In genomic region chr2:110768591-110768990, GRCh38 we compare ENCODE assay signal across 1 cellular context.
TF ChIP-seq lines count a peak whose summit lies in the region.

No MANE protein-coding gene starts in this region.

TF ChIP-seq in HepG2, 621 proteins besides CTCF, POLR2A, EP300 and RAD21 (continued from another document and continues in another):
- TF ChIP-seq HOMEZ (CRISPR knock-in tag; IDR thresholded peaks at IDR 0.05; ENCODE audit: low read depth) = no peak
- TF ChIP-seq TOE1 (CRISPR knock-in tag; IDR thresholded peaks at IDR 0.05) = no peak
- TF ChIP-seq NFKBIZ (CRISPR knock-in tag; IDR thresholded peaks at IDR 0.05) = 0 out of 2 replicates have a peak, but pooled peaks have one; percentile 52
- no peak for TF ChIP-seq CBX2 (IDR thresholded peaks at IDR 0.05; ENCODE audit: low read depth, low read length)
- TF ChIP-seq CBX2 (CRISPR knock-in tag; IDR thresholded peaks at IDR 0.05; ENCODE audit: low read depth) = no peak
- no peak for TF ChIP-seq PRDM4 (CRISPR knock-in tag; IDR thresholded peaks at IDR 0.05; ENCODE audit: borderline replicate concordance)
- peak; percentile 86 for TF ChIP-seq BCL6 (CRISPR knock-in tag; IDR thresholded peaks at IDR 0.05)
- no peak for TF ChIP-seq ZNF781 (CRISPR knock-in tag; IDR thresholded peaks at IDR 0.05; ENCODE audit: borderline replicate concordance, not compliant biosample characterization)
- TF ChIP-seq FOXA1 (IDR thresholded peaks at IDR 0.05) = peak; percentile 91
- peak; percentile 90 for TF ChIP-seq FOXA1 (CRISPR knock-in tag; IDR thresholded peaks at IDR 0.05)
- TF ChIP-seq ZFY (CRISPR knock-in tag; IDR thresholded peaks at IDR 0.05) = no peak
- TF ChIP-seq ZBTB1 (CRISPR knock-in tag; IDR thresholded peaks at IDR 0.05; ENCODE audit: borderline replicate concordance) = no peak
- TF ChIP-seq POGZ (CRISPR knock-in tag; IDR thresholded peaks at IDR 0.05) = 0 out of 2 replicates have a peak, but pooled peaks have one; percentile 25
- no peak for TF ChIP-seq CSRNP1 (CRISPR knock-in tag; IDR thresholded peaks at IDR 0.05)
- peak; percentile 61; the same call in 1 of the 2 replicates for TF ChIP-seq NCOR1 (IDR thresholded peaks at IDR 0.05; ENCODE audit: borderline replicate concordance, low read length)
- no peak for TF ChIP-seq ZNF562 (CRISPR knock-in tag; IDR thresholded peaks at IDR 0.05; ENCODE audit: borderline replicate concordance)
- TF ChIP-seq ZNF317 (CRISPR knock-in tag; IDR thresholded peaks at IDR 0.05) = peak; percentile 63; the same call in 1 of the 2 replicates
- no peak for TF ChIP-seq GABPA (IDR thresholded peaks at IDR 0.05; ENCODE audit: low read depth, low read length)
- no peak for TF ChIP-seq GABPA (CRISPR knock-in tag; IDR thresholded peaks at IDR 0.05; ENCODE audit: low read depth)
- no peak for TF ChIP-seq SRY (CRISPR knock-in tag; IDR thresholded peaks at IDR 0.05)
- TF ChIP-seq ARNT2 (CRISPR knock-in tag; IDR thresholded peaks at IDR 0.05; ENCODE audit: low read depth) = no peak
- peak; percentile 79; the same call in 1 of the 2 replicates for TF ChIP-seq ZNF703 (CRISPR knock-in tag; IDR thresholded peaks at IDR 0.05; ENCODE audit: borderline replicate concordance)
- no peak for TF ChIP-seq GPBP1L1 (CRISPR knock-in tag; IDR thresholded peaks at IDR 0.05)
- no peak for TF ChIP-seq SALL2 (CRISPR knock-in tag; IDR thresholded peaks at IDR 0.05)
- TF ChIP-seq SNAI1 (CRISPR knock-in tag; IDR thresholded peaks at IDR 0.05; ENCODE audit: borderline replicate concordance) = no peak
- TF ChIP-seq SCMH1 (CRISPR knock-in tag; IDR thresholded peaks at IDR 0.05; ENCODE audit: borderline replicate concordance) = no peak
- TF ChIP-seq ZNF274 (CRISPR knock-in tag; IDR thresholded peaks at IDR 0.05) = no peak
- TF ChIP-seq SKI (IDR thresholded peaks at IDR 0.05; ENCODE audit: partially characterized antibody) = peak; percentile 97
- peak; percentile 98 for TF ChIP-seq SIX1 (CRISPR knock-in tag; IDR thresholded peaks at IDR 0.05; ENCODE audit: borderline replicate concordance)
- TF ChIP-seq CERS6 (CRISPR knock-in tag; IDR thresholded peaks at IDR 0.05) = no peak
- TF ChIP-seq CC2D1A (CRISPR knock-in tag; IDR thresholded peaks at IDR 0.05) = no peak
- TF ChIP-seq MLLT10 (CRISPR knock-in tag; IDR thresholded peaks at IDR 0.05) = no peak
- TF ChIP-seq YEATS4 (CRISPR knock-in tag; IDR thresholded peaks at IDR 0.05; ENCODE audit: borderline replicate concordance) = no peak
- TF ChIP-seq ZNF431 (CRISPR knock-in tag; IDR thresholded peaks at IDR 0.05; ENCODE audit: borderline replicate concordance, low read depth) = no peak
- peak; percentile 94 for TF ChIP-seq GATAD2A (CRISPR knock-in tag; IDR thresholded peaks at IDR 0.05)
- peak; percentile 95 for TF ChIP-seq FOXA3 (CRISPR knock-in tag; IDR thresholded peaks at IDR 0.05)
- no peak for TF ChIP-seq ZNF337 (CRISPR knock-in tag; IDR thresholded peaks at IDR 0.05; ENCODE audit: borderline replicate concordance, low read depth)
- no peak for TF ChIP-seq MAZ (IDR thresholded peaks at IDR 0.05; ENCODE audit: borderline replicate concordance, low read depth, low read length)
- no peak for TF ChIP-seq MAZ (CRISPR knock-in tag; IDR thresholded peaks at IDR 0.05; ENCODE audit: low read depth)
- 0 out of 3 replicates have a peak, but pooled peaks have one; percentile 18 for TF ChIP-seq MXI1 (IDR thresholded peaks at IDR 0.05; ENCODE audit: borderline replicate concordance, low read depth, low read length)
- TF ChIP-seq FOSL1 (CRISPR knock-in tag; IDR thresholded peaks at IDR 0.05; ENCODE audit: borderline replicate concordance) = no peak
- TF ChIP-seq ZBTB4 (CRISPR knock-in tag; IDR thresholded peaks at IDR 0.05; ENCODE audit: borderline replicate concordance) = no peak
- TF ChIP-seq SOX6 (IDR thresholded peaks at IDR 0.05) = no peak
- peak; percentile 96 for TF ChIP-seq SOX6 (CRISPR knock-in tag; IDR thresholded peaks at IDR 0.05)
- peak; percentile 65 for TF ChIP-seq FOSL2 (CRISPR knock-in tag; IDR thresholded peaks at IDR 0.05)
- TF ChIP-seq ZNF660 (CRISPR knock-in tag; IDR thresholded peaks at IDR 0.05; ENCODE audit: borderline replicate concordance, low read depth) = no peak
- TF ChIP-seq NFAT5 (CRISPR knock-in tag; IDR thresholded peaks at IDR 0.05) = no peak
- peak; percentile 85 for TF ChIP-seq MLX (CRISPR knock-in tag; IDR thresholded peaks at IDR 0.05)
- TF ChIP-seq ZNF672 (CRISPR knock-in tag; IDR thresholded peaks at IDR 0.05) = no peak
